Comparison of ENCODE assay signal across 13 cellular contexts in genomic region chr2:131055169-131056065, GRCh38. TPM values are rescaled to one million over a fixed set of nuclear protein-coding genes. Genes with fewer than 3 reads are reported as not detected.
DNase-seq lines count a peak whose midpoint lies in the region; ATAC-seq and TF ChIP-seq lines count a peak whose summit lies in the region.
"Had no signal": no experiment of that assay in that cellular context is flagged by ENCODE, and none has a peak within 500 bp of the region (broad histone marks: within the 10 kb centered on the region; RNA-seq: fewer than 3 reads in every experiment).

No MANE protein-coding gene starts in this region.

- H3K27ac ChIP-seq in left ventricle myocardium inferior (replicated peaks) (no peak overlapping the region), upper lobe of right lung (no peak overlapping the region)
- H3K27ac ChIP-seq: Peyer's patch had no signal

- H3K36me3 ChIP-seq in left ventricle myocardium inferior (peaks cover 64% of the 10 kb centered on the region), mucosa of descending colon (ENCODE audit: low read depth) (peaks cover 6% of the 10 kb centered on the region), upper lobe of right lung (peaks cover 86% of the 10 kb centered on the region)

- intact Hi-C loops in Right ventricle myocardium superior (cut with DNase I) = no loop called here
- intact Hi-C loops in left ventricle myocardium inferior (cut with micrococcal nuclease) = no loop called here
- intact Hi-C loops in mucosa of descending colon (cut with DNase I, micrococcal nuclease) = no loop called here
- intact Hi-C loops in upper lobe of right lung (cut with DNase I) = no loop called here

- H3K9me3 ChIP-seq in left ventricle myocardium inferior (replicated peaks) (no peaks in the 10 kb centered on the region), mucosa of descending colon (no peaks in the 10 kb centered on the region), upper lobe of right lung (no peaks in the 10 kb centered on the region)
- H3K9me3 ChIP-seq: HAP-1, Peyer's patch had no signal

- no peak overlapping the region for H3K4me3 ChIP-seq in left ventricle myocardium inferior
- no peak overlapping the region for H3K4me3 ChIP-seq in choroid plexus epithelial cell (ENCODE audit: low read depth, low read length)
- no peak overlapping the region for H3K4me3 ChIP-seq in mucosa of descending colon
- H3K4me3 ChIP-seq in upper lobe of right lung = no peak overlapping the region
- H3K4me3 ChIP-seq: HAP-1, Peyer's patch had no signal

- DNase-seq in Right ventricle myocardium superior = no peak
- DNase-seq in left ventricle myocardium inferior = no peak
- DNase-seq in choroid plexus epithelial cell (ENCODE audit: low read depth) = peak; percentile 36
- DNase-seq in mucosa of descending colon = no peak
- DNase-seq in upper lobe of right lung = no peak
- no peak for DNase-seq in cerebellum (ENCODE audit: low spot score)
- no peak for DNase-seq in NCI-H128 (lab: John Stamatoyannopoulos, UW; ENCODE audit: unreplicated experiment)
- DNase-seq in activated effector memory CD4-positive, alpha-beta T cell treated with Interleukin-2 at 50 U/mL for 16 hours = no peak
- DNase-seq: dermis blood vessel endothelial cell; naive B cell; stimulated activated CD4-positive, alpha-beta T cell treated with anti-CD3 and anti-CD28 coated beads, Interleukin-15, amount 100 ng/mL, for 24 hours had no signal

- TF ChIP-seq CTCF in left ventricle myocardium inferior (IDR thresholded peaks at IDR 0.05; ENCODE audit: borderline replicate concordance) (no peak), choroid plexus epithelial cell (conservative IDR thresholded peaks at IDR 0.05; ENCODE audit: low read depth, low read length) (no peak), mucosa of descending colon (IDR thresholded peaks at IDR 0.05) (no peak), upper lobe of right lung (IDR thresholded peaks at IDR 0.05) (no peak)

- H3K27me3 ChIP-seq in left ventricle myocardium inferior (ENCODE audit: low read depth) (no peaks in the 10 kb centered on the region), upper lobe of right lung (no peaks in the 10 kb centered on the region)
- H3K27me3 ChIP-seq: Peyer's patch had no signal

- H3K4me1 ChIP-seq in left ventricle myocardium inferior (peaks cover 32% of the 10 kb centered on the region), mucosa of descending colon (ENCODE audit: low read depth) (no peaks in the 10 kb centered on the region), upper lobe of right lung (no peaks in the 10 kb centered on the region)
- H3K4me1 ChIP-seq: HAP-1, Peyer's patch had no signal

- ATAC-seq in Right ventricle myocardium superior (ENCODE audit: poor library complexity) (peak; percentile 38), mucosa of descending colon (peak; percentile 27), upper lobe of right lung (peak; percentile 39)

RNA-seq across cellular contexts. Expression of gene FAM168B, which starts 37.8 kb away (rescaled TPM):
- 83.6 TPM for total RNA-seq in Right ventricle myocardium superior
- 90.5 TPM for total RNA-seq in left ventricle myocardium inferior
- total RNA-seq in mucosa of descending colon = 100 to 1,000 TPM in 1 of 3 donors, 10 to 100 TPM in 2; 79.1 to 131 (median 86.1) TPM
- 77.8 TPM for total RNA-seq in upper lobe of right lung
- total RNA-seq in cerebellum = 105 TPM

RNA-seq across cellular contexts. Expression of gene PLEKHB2, which starts 49.7 kb away (rescaled TPM):
- total RNA-seq in Right ventricle myocardium superior (31.0 TPM), left ventricle myocardium inferior (42.9 TPM), mucosa of descending colon (100 to 1,000 TPM in 2 of 3 donors, 10 to 100 TPM in 1; 73.8 to 129 (median 124) TPM), upper lobe of right lung (73.9 TPM), cerebellum (90.0 TPM)
